ENCODE assay signal across 11 cellular contexts in genomic region chr7:93858857-93859256, GRCh38. TPM values are rescaled to one million over a fixed set of nuclear protein-coding genes. Genes with fewer than 3 reads are reported as not detected.
"Had no signal": no experiment of that assay in that cellular context is flagged by ENCODE, and none has a peak within 500 bp of the region (broad histone marks: within the 10 kb centered on the region; RNA-seq: fewer than 3 reads in every experiment).

No MANE protein-coding gene starts in this region.

- H3K4me1 Mint-ChIP-seq: IgD-negative memory B cell had no signal

- H2AFZ ChIP-seq: GM23248 had no signal

- H3K27ac Mint-ChIP-seq: HFFc6, IgD-negative memory B cell had no signal

- DNase-seq: GM23248, GOT3, H7, HFFc6, KG1 had no signal

- H3K4me3 Mint-ChIP-seq: HFFc6, IgD-negative memory B cell had no signal

- H3K4me3 ChIP-seq: GM23248, HAP-1 had no signal

- H3K27ac ChIP-seq: GM23248, HL-60 had no signal

- H3K4me1 ChIP-seq: HAP-1 had no signal

- H3K9me3 ChIP-seq: HAP-1 had no signal

- H3K9ac ChIP-seq: GM23248 had no signal

- H3K36me3 ChIP-seq: HAP-1 had no signal

- ATAC-seq: HCT116 had no signal

- H3K9me3 Mint-ChIP-seq: HFFc6 had no signal

RNA-seq across cellular contexts. Expression of gene TFPI2, which starts 31.7 kb away (rescaled TPM):
- total RNA-seq: HT1080 had no signal
- polyA plus RNA-seq: IgD-negative memory B cell had no signal

RNA-seq across cellular contexts. Expression of gene GNGT1, which starts 47.5 kb away (rescaled TPM):
- total RNA-seq: GM23248, H4, H7, HFFc6, HT1080 had no signal
- polyA plus RNA-seq: GM23248, IgD-negative memory B cell had no signal
